In the genomic region with DNA sequence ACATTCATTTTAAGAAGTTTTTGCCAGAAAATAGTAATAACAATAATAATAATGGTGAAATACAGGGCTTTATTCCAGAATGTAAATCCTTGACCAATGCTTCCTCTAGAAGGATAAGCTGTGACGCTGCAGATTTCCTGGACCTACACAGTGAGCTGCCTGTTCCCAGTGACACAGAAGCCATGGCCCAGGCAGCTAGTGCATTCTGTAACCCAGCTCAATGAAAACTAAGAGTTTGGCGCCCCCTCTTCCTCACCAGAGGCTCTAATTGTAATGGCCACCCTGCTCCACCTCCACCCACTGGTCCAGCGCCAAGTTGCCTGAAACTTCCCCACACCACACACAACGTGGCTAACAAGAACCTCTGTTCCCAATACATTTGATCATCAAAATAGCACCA, we compare ENCODE assay signal across 8 cellular contexts.
A peak's percentile ranks its signal among the peaks of the same experiment; 100 is the strongest.
DNase-seq lines count a peak whose midpoint lies in the region; ATAC-seq and TF ChIP-seq lines count a peak whose summit lies in the region.

No MANE protein-coding gene starts in this region.

- H3K27ac ChIP-seq in GM23248 (no peak overlapping the region), heart left ventricle (no peak overlapping the region)

- DNase-seq in Caco-2 = peak; percentile 59
- peak; percentile 45 for DNase-seq in GM23248
- DNase-seq in RPMI7951 (ENCODE audit: low read depth) = peak; percentile 30
- DNase-seq in heart left ventricle = peak; percentile 50 to 69 (median 57)
- no peak for DNase-seq in stimulated activated naive B cell treated with anti-CD40 and anti-IgM and Interleukin-4, amounts not matched to agents 10 μg/mL and 1 μg/mL and 100 μg/mL, for 72 hours
- DNase-seq in activated naive CD4-positive, alpha-beta T cell treated with anti-CD3 and anti-CD28 coated beads, Interleukin-2, amount 50 U/mL, for 72 hours (ENCODE audit: low spot score in 2 of 2) = no peak
- no peak for DNase-seq in NCI-H2107 treated with DMSO at 0.1 percent for 48 hours (lab: John Stamatoyannopoulos, UW; ENCODE audit: unreplicated experiment)

- no peak overlapping the region for H3K4me2 ChIP-seq in GM23248 (ENCODE audit: unreplicated experiment)

- H3K79me2 ChIP-seq in GM23248 (ENCODE audit: insufficient read depth) = no peaks in the 10 kb centered on the region

- H3K27me3 ChIP-seq in Caco-2 (replicated peaks; ENCODE audit: control insufficient read depth, insufficient read depth, low read length) (peaks cover 2% of the 10 kb centered on the region; the same call in 1 of the 2 replicates), GM23248 (replicated peaks; ENCODE audit: insufficient read depth) (no peaks in the 10 kb centered on the region), heart left ventricle (no peaks in the 10 kb centered on the region)

- ATAC-seq in heart left ventricle (peak in 3 of 4 donors; percentile 81 to 95 (median 88)), HG02588 (IDR thresholded peaks at IDR 0.05; ENCODE audit: unreplicated experiment) (no peak)
- peak; percentile 73 to 79 for ATAC-seq in stimulated activated naive B cell treated with anti-CD40 and anti-IgM and Interleukin-4, amounts not matched to agents 10 μg/mL and 1 μg/mL and 100 μg/mL, for 72 hours (replicated peaks)
- ATAC-seq in activated naive CD4-positive, alpha-beta T cell treated with anti-CD3 and anti-CD28 coated beads, Interleukin-2, amount 50 U/mL, for 72 hours = no peak

- no peaks in the 10 kb centered on the region for H3K36me3 ChIP-seq in Caco-2 (ENCODE audit: control insufficient read depth, insufficient read depth, low read length)
- H3K36me3 ChIP-seq in GM23248 (ENCODE audit: low read depth) = no peaks in the 10 kb centered on the region
- H3K36me3 ChIP-seq in heart left ventricle = no peaks in the 10 kb centered on the region

- H3K4me3 ChIP-seq in Caco-2 (ENCODE audit: low read depth, low read length) (no peak overlapping the region), GM23248 (no peak overlapping the region), heart left ventricle (no peak overlapping the region)

- H2AFZ ChIP-seq in GM23248 = no peak overlapping the region

- POLR2A ChIA-PET in Caco-2 (lab: Charles Lee) = interaction anchor here (0.5 kb wide), 1 partner anchor 83 kb away, joined by 3 read pairs; no protein-coding TSS in a partner anchor

- no peak overlapping the region for H3K9ac ChIP-seq in GM23248

- CTCF ChIA-PET in Caco-2 (lab: Charles Lee) = interaction anchor here (0.6 to 0.9 kb wide), 3 partner anchors 64 to 248 kb away, joined by 3 read pairs; a partner anchor contains a TSS

- H4K20me1 ChIP-seq in GM23248 (ENCODE audit: insufficient read depth) = no peaks in the 10 kb centered on the region

- no peaks in the 10 kb centered on the region for H3K4me1 Mint-ChIP-seq in Caco-2 (ENCODE audit: low read depth, unreplicated experiment)
- peaks cover 3 to 11% of the 10 kb centered on the region in 2 donors for H3K4me1 Mint-ChIP-seq in stimulated activated naive B cell treated with anti-CD40 and anti-IgM and Interleukin-4, amounts not matched to agents 10 μg/mL and 1 μg/mL and 100 μg/mL, for 72 hours

- H3K4me1 ChIP-seq in Caco-2 (0 out of 2 replicates have a peak, but pooled peaks cover 5% of the 10 kb centered on the region), GM23248 (ENCODE audit: insufficient read depth) (no peaks in the 10 kb centered on the region), heart left ventricle (peaks cover 0 to 6% (median 0%) of the 10 kb centered on the region in 12 donors)

- TF ChIP-seq POLR2A in heart left ventricle (IDR thresholded peaks at IDR 0.05) = no peak

- H3K27me3 Mint-ChIP-seq in Caco-2 (ENCODE audit: insufficient read depth, unreplicated experiment) = no peaks in the 10 kb centered on the region
- H3K27me3 Mint-ChIP-seq in stimulated activated naive B cell treated with anti-CD40 and anti-IgM and Interleukin-4, amounts not matched to agents 10 μg/mL and 1 μg/mL and 100 μg/mL, for 72 hours = peaks cover 0 to 4% of the 10 kb centered on the region in 2 donors

- H3K9me3 Mint-ChIP-seq in Caco-2 (ENCODE audit: unreplicated experiment) = peaks cover 1% of the 10 kb centered on the region
- no peaks in the 10 kb centered on the region for H3K9me3 Mint-ChIP-seq in stimulated activated naive B cell treated with anti-CD40 and anti-IgM and Interleukin-4, amounts not matched to agents 10 μg/mL and 1 μg/mL and 100 μg/mL, for 72 hours
- no peaks in the 10 kb centered on the region for H3K9me3 Mint-ChIP-seq in activated naive CD4-positive, alpha-beta T cell treated with anti-CD3 and anti-CD28 coated beads, Interleukin-2, amount 50 U/mL, for 72 hours

- no peak overlapping the region for H3K4me3 Mint-ChIP-seq in Caco-2 (ENCODE audit: unreplicated experiment)
- no peak overlapping the region for H3K4me3 Mint-ChIP-seq in stimulated activated naive B cell treated with anti-CD40 and anti-IgM and Interleukin-4, amounts not matched to agents 10 μg/mL and 1 μg/mL and 100 μg/mL, for 72 hours

- H3K9me3 ChIP-seq in Caco-2 (no peaks in the 10 kb centered on the region), GM23248 (ENCODE audit: low read depth) (no peaks in the 10 kb centered on the region), heart left ventricle (no peaks in the 10 kb centered on the region)

- no peak overlapping the region for H3K27ac Mint-ChIP-seq in Caco-2 (ENCODE audit: unreplicated experiment)
- peak overlapping the region; percentile 84 for H3K27ac Mint-ChIP-seq in stimulated activated naive B cell treated with anti-CD40 and anti-IgM and Interleukin-4, amounts not matched to agents 10 μg/mL and 1 μg/mL and 100 μg/mL, for 72 hours
- no peak overlapping the region for H3K27ac Mint-ChIP-seq in activated naive CD4-positive, alpha-beta T cell treated with anti-CD3 and anti-CD28 coated beads, Interleukin-2, amount 50 U/mL, for 72 hours

- no peaks in the 10 kb centered on the region for H3F3A ChIP-seq in GM23248 (ENCODE audit: insufficient read depth)

- in situ Hi-C loops in GM23248 (cut with MboI) = no loop called here

- no TSS peak for BruUV-seq in Caco-2 (replicated peaks; lab: Mats Ljungman, UMichigan)

- no peaks in the 10 kb centered on the region for H3K36me3 Mint-ChIP-seq in Caco-2 (ENCODE audit: insufficient read depth, unreplicated experiment)
- no peaks in the 10 kb centered on the region for H3K36me3 Mint-ChIP-seq in stimulated activated naive B cell treated with anti-CD40 and anti-IgM and Interleukin-4, amounts not matched to agents 10 μg/mL and 1 μg/mL and 100 μg/mL, for 72 hours
- no peaks in the 10 kb centered on the region for H3K36me3 Mint-ChIP-seq in activated naive CD4-positive, alpha-beta T cell treated with anti-CD3 and anti-CD28 coated beads, Interleukin-2, amount 50 U/mL, for 72 hours

- peak; percentile 18 to 47 for TF ChIP-seq CTCF in Caco-2 (IDR thresholded peaks at IDR 0.05; ENCODE audit: insufficient read depth in 1 of 2, low read depth in 1 of 2, low read length in 1 of 2, severe bottlenecking in 1 of 2, unreplicated experiment in 1 of 2)
- TF ChIP-seq CTCF in heart left ventricle (IDR thresholded peaks at IDR 0.05) = peak in 8 of 12 donors; percentile 13 to 48 (median 30)

- 46 to 51% methylated on average over 4 of the region's 4 CpGs for WGBS in GM23248 (ENCODE audit: low coverage in 1 of 2, low lambda C conversion rate in 2 of 2, missing lambda C conversion rate in 2 of 2), 2 experiments
- 23 to 35% (median 29%) methylated on average over 4 of the region's 4 CpGs for WGBS in heart left ventricle, 4 donors

- intact Hi-C loops in Caco-2 (cut with micrococcal nuclease; ENCODE audit: unreplicated experiment) = loop anchor here (5.0 kb wide), 1 partner anchor 344 kb away; no protein-coding TSS in a partner anchor
- intact Hi-C loops in heart left ventricle (cut with DNase I) = loop anchor here in 1 of 10 donors (10.0 kb wide), 1 partner anchor 1437 kb away; no protein-coding TSS in a partner anchor

- no peaks in the 10 kb centered on the region for H3K9me2 ChIP-seq in GM23248 (ENCODE audit: insufficient read depth)

Comparison
In these comparisons a context has a peak if more than half of its experiments do, and no peak if none do; other contexts are left out.
1. DNase-seq: peak in Caco-2 (2 of 2), GM23248 (single experiment), RPMI7951 (single experiment) and heart left ventricle (5 of 5); none in stimulated activated naive B cell treated with anti-CD40 and anti-IgM and Interleukin-4, amounts not matched to agents 10 μg/mL and 1 μg/mL and 100 μg/mL, for 72 hours (single experiment), activated naive CD4-positive, alpha-beta T cell treated with anti-CD3 and anti-CD28 coated beads, Interleukin-2, amount 50 U/mL, for 72 hours (0 of 2) and NCI-H2107 treated with DMSO at 0.1 percent for 48 hours (single experiment).
2. ATAC-seq: peak in heart left ventricle (3 of 4) and stimulated activated naive B cell treated with anti-CD40 and anti-IgM and Interleukin-4, amounts not matched to agents 10 μg/mL and 1 μg/mL and 100 μg/mL, for 72 hours (2 of 2); none in HG02588 (single experiment) and activated naive CD4-positive, alpha-beta T cell treated with anti-CD3 and anti-CD28 coated beads, Interleukin-2, amount 50 U/mL, for 72 hours (0 of 2).